16 cellular contexts compared by ENCODE assay signal in the genomic region with DNA sequence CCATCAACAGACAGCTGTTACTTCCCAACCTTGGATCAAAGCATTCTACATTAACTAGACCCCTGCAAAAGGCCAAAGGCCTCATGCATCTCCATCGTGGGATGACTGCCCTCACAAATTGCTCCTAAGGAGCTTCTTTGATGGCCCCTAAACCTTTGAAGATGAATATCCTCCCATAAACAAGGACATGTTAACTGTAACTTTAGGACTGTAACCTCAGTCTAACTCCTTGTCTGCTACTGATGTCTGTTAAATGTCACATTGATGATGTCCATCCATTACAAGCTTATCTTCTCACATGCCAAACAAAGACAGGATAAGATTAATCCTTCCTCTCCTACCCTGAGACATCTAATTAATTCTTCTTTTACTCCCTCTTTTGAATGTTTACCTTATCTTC.
DNase-seq lines count a peak whose midpoint lies in the region; ATAC-seq, FAIRE-seq and TF ChIP-seq lines count a peak whose summit lies in the region.
"Had no signal": no experiment of that assay in that cellular context is flagged by ENCODE, and none has a peak within 500 bp of the region (broad histone marks: within the 10 kb centered on the region; RNA-seq: fewer than 3 reads in every experiment).

No MANE protein-coding gene starts in this region.

- H3K79me2 ChIP-seq in SK-N-SH (ENCODE audit: insufficient read depth) (no peaks in the 10 kb centered on the region), astrocyte (ENCODE audit: insufficient read depth, low read length) (no peaks in the 10 kb centered on the region)

- H3K36me3 Mint-ChIP-seq in astrocyte (ENCODE audit: low read depth, unreplicated experiment) = peaks cover 2% of the 10 kb centered on the region
- H3K36me3 Mint-ChIP-seq: CD4-positive, alpha-beta memory T cell; IgD-negative memory B cell had no signal

- H3K4me2 ChIP-seq in SK-N-SH (no peak overlapping the region), astrocyte (ENCODE audit: low read length) (no peak overlapping the region), mesenchymal stem cell (ENCODE audit: low read length, poor library complexity, severe bottlenecking) (no peak overlapping the region)

- H3K9me3 Mint-ChIP-seq in astrocyte (ENCODE audit: unreplicated experiment) = peaks cover 16% of the 10 kb centered on the region

- peaks cover 8% of the 10 kb centered on the region for H3K4me1 Mint-ChIP-seq in astrocyte (ENCODE audit: low read depth, unreplicated experiment)
- H3K4me1 Mint-ChIP-seq: CD4-positive, alpha-beta memory T cell; IgD-negative memory B cell had no signal

- H3K27me3 Mint-ChIP-seq in astrocyte (ENCODE audit: low read depth, unreplicated experiment) = peaks cover 2% of the 10 kb centered on the region
- H3K27me3 Mint-ChIP-seq: IgD-negative memory B cell had no signal

- H3K4me3 ChIP-seq in SK-N-SH (ENCODE audit: low read depth in 2 of 2, low read length in 1 of 2) = no peak overlapping the region
- H3K4me3 ChIP-seq in astrocyte (ENCODE audit: insufficient read depth, low read depth, low read length) = no peak overlapping the region
- H3K4me3 ChIP-seq in mesenchymal stem cell (ENCODE audit: insufficient read depth in 1 of 2, low read depth in 1 of 2, low read length in 2 of 2) = no peak overlapping the region

- POLR2A ChIA-PET in SK-N-SH (lab: Yijun Ruan, JAX) = no interaction called here

- H3K27ac ChIP-seq in SK-N-SH (ENCODE audit: low read depth in 2 of 2, low read length in 1 of 2) = no peak overlapping the region
- no peak overlapping the region for H3K27ac ChIP-seq in astrocyte (ENCODE audit: low read depth, low read length)
- no peak overlapping the region for H3K27ac ChIP-seq in mesenchymal stem cell (ENCODE audit: low read length, poor library complexity, severe bottlenecking)
- H3K27ac ChIP-seq: 22Rv1 had no signal

- H4K20me1 ChIP-seq in SK-N-SH (ENCODE audit: insufficient read depth) (no peaks in the 10 kb centered on the region), astrocyte (ENCODE audit: insufficient read depth, low read length) (no peaks in the 10 kb centered on the region)

- peak; percentile 63 for DNase-seq in SK-N-SH
- no peak for DNase-seq in astrocyte (ENCODE audit: low read depth)
- DNase-seq in mesenchymal stem cell = peak; percentile 60
- DNase-seq in NCI-H1105 treated with DMSO at 0.1 percent for 48 hours (lab: John Stamatoyannopoulos, UW) = no peak
- DNase-seq in NCI-H2171 treated with DMSO at 0.1 percent for 48 hours (lab: John Stamatoyannopoulos, UW) = no peak
- no peak for DNase-seq in UCSD-AML1 (lab: John Stamatoyannopoulos, UW; ENCODE audit: unreplicated experiment)
- no peak for DNase-seq in DMS53 treated with DMSO at 0.1 percent for 48 hours (lab: John Stamatoyannopoulos, UW; ENCODE audit: unreplicated experiment)
- DNase-seq: CD4-positive, alpha-beta memory T cell; DMS79; H7; NCI-H1417; NCI-H1930; NCI-H748 treated with DMSO at 0.1 percent for 48 hours had no signal

- no peak overlapping the region for H3K14ac ChIP-seq in mesenchymal stem cell (ENCODE audit: low read length in 2 of 2)

- H3K9me3 ChIP-seq in SK-N-SH = no peaks in the 10 kb centered on the region
- H3K9me3 ChIP-seq in astrocyte (ENCODE audit: insufficient read depth, low read depth, low read length) = peaks cover 3% of the 10 kb centered on the region
- H3K9me3 ChIP-seq in mesenchymal stem cell (ENCODE audit: control insufficient read depth, low read length) = peaks cover 8% of the 10 kb centered on the region

- no peak overlapping the region for H2BK12ac ChIP-seq in mesenchymal stem cell (ENCODE audit: low read length in 2 of 2)

- no peak overlapping the region for H2AK5ac ChIP-seq in mesenchymal stem cell (ENCODE audit: low read length, severe bottlenecking)

- TF ChIP-seq RAD21 in SK-N-SH (IDR thresholded peaks at IDR 0.05; ENCODE audit: low read length) = no peak

- no peak overlapping the region for H3K4me3 Mint-ChIP-seq in astrocyte (ENCODE audit: unreplicated experiment)
- H3K4me3 Mint-ChIP-seq: CD4-positive, alpha-beta memory T cell; IgD-negative memory B cell had no signal

- FAIRE-seq in astrocyte (lab: Jason Lieb, UNC) = no peak

- 0% methylated on average over 1 of the region's 1 CpG for WGBS in SK-N-SH (ENCODE audit: low lambda C conversion rate)
- 0% methylated on average over 1 of the region's 1 CpG for whole genome bisulfite sequencing in mesenchymal stem cell

- CTCF ChIA-PET in SK-N-SH (lab: Yijun Ruan, JAX) = interaction anchor here (0.8 kb wide), 1 partner anchor 8 kb away, joined by 3 read pairs; no protein-coding TSS in a partner anchor

- no peak for TF ChIP-seq CTCF in SK-N-SH (IDR thresholded peaks at IDR 0.05)
- TF ChIP-seq CTCF in astrocyte (IDR thresholded peaks at IDR 0.05; ENCODE audit: insufficient read depth, low read depth, low read length) = no peak

- H2BK120ac ChIP-seq in mesenchymal stem cell (ENCODE audit: low read depth, low read length) = no peak overlapping the region

- no peak overlapping the region for H4K8ac ChIP-seq in mesenchymal stem cell (ENCODE audit: low read length)

- no peak for ATAC-seq in SK-N-SH treated with all-trans-retinoic acid at 6 μM for 48 hours

- no peak overlapping the region for H4K91ac ChIP-seq in mesenchymal stem cell (ENCODE audit: low read length)

- H3K4me1 ChIP-seq in SK-N-SH (ENCODE audit: control insufficient read depth in 1 of 2, insufficient read depth in 2 of 2, low read depth in 1 of 2, low read length in 1 of 2) = peaks cover 0 to 4% of the 10 kb centered on the region in 2 experiments; a peak in 1 of 4 replicates
- peaks cover 4% of the 10 kb centered on the region for H3K4me1 ChIP-seq in astrocyte (ENCODE audit: insufficient read depth, low read length)
- no peaks in the 10 kb centered on the region for H3K4me1 ChIP-seq in mesenchymal stem cell (ENCODE audit: control insufficient read depth, insufficient read depth, low read depth, low read length)

- no peak overlapping the region for H2BK5ac ChIP-seq in mesenchymal stem cell (ENCODE audit: low read depth, low read length, poor library complexity, severe bottlenecking)

- H3K36me3 ChIP-seq in SK-N-SH (replicated peaks in 1 of 2; ENCODE audit: control insufficient read depth in 1 of 2, insufficient read depth in 2 of 2, low read length in 1 of 2) (no peaks in the 10 kb centered on the region), astrocyte (ENCODE audit: insufficient read depth, low read length) (no peaks in the 10 kb centered on the region), mesenchymal stem cell (ENCODE audit: control insufficient read depth in 1 of 2, insufficient read depth in 2 of 2, low read depth in 1 of 2, low read length in 2 of 2) (no peaks in the 10 kb centered on the region)

- H3K9me2 ChIP-seq in SK-N-SH = no peaks in the 10 kb centered on the region

- H3K79me1 ChIP-seq in mesenchymal stem cell (replicated peaks; ENCODE audit: low read length, poor library complexity, severe bottlenecking) = no peaks in the 10 kb centered on the region

- no peak overlapping the region for H2BK15ac ChIP-seq in mesenchymal stem cell (ENCODE audit: low read depth, poor library complexity, severe bottlenecking)

- 0 out of 4 replicates have a peak, but pooled peaks of 1 of the 2 experiments have one; percentile 24 for TF ChIP-seq EP300 in SK-N-SH (IDR thresholded peaks at IDR 0.05; ENCODE audit: borderline replicate concordance in 1 of 2, low read depth in 1 of 2, low read length in 1 of 2)

- H3K9ac ChIP-seq in SK-N-SH (no peak overlapping the region), astrocyte (ENCODE audit: low read length) (no peak overlapping the region), mesenchymal stem cell (ENCODE audit: low read length) (no peak overlapping the region)

- H3F3A ChIP-seq in SK-N-SH (replicated peaks; ENCODE audit: insufficient read depth) = no peaks in the 10 kb centered on the region

- no peak overlapping the region for H3K18ac ChIP-seq in mesenchymal stem cell (ENCODE audit: low read depth in 1 of 2, low read length in 2 of 2)

- H3K27me3 ChIP-seq in SK-N-SH (ENCODE audit: insufficient read depth) (no peaks in the 10 kb centered on the region), astrocyte (ENCODE audit: insufficient read depth, low read length) (no peaks in the 10 kb centered on the region), mesenchymal stem cell (ENCODE audit: control insufficient read depth in 1 of 2, insufficient read depth in 1 of 2, low read length in 2 of 2) (peaks cover 4 to 5% of the 10 kb centered on the region in 2 experiments)

- H3K27ac Mint-ChIP-seq in astrocyte (ENCODE audit: unreplicated experiment) = peak overlapping the region; percentile 23
- H3K27ac Mint-ChIP-seq: CD4-positive, alpha-beta memory T cell; IgD-negative memory B cell had no signal

- no peak overlapping the region for H2AFZ ChIP-seq in SK-N-SH (ENCODE audit: low read depth)
- no peak overlapping the region for H2AFZ ChIP-seq in astrocyte (ENCODE audit: low read depth, low read length)
- no peak overlapping the region for H2AFZ ChIP-seq in mesenchymal stem cell (ENCODE audit: low read depth, low read length)

- no peak overlapping the region for H3K4ac ChIP-seq in mesenchymal stem cell (ENCODE audit: low read depth in 1 of 2, low read length in 2 of 2)

- no peak overlapping the region for H3K23ac ChIP-seq in mesenchymal stem cell (ENCODE audit: low read length in 2 of 2)

TF ChIP-seq in SK-N-SH, 30 proteins besides CTCF, POLR2A, EP300 and RAD21 (continues in another document):
- TF ChIP-seq CHD2 (IDR thresholded peaks at IDR 0.05; ENCODE audit: low read length, partially characterized antibody) (no peak), PBX3 (IDR thresholded peaks at IDR 0.05) (0 out of 2 replicates have a peak, but pooled peaks have one; percentile 6)

TF ChIP-seq in SK-N-SH treated with all-trans-retinoic acid at 6 μM for 48 hours, 23 proteins besides CTCF, POLR2A, EP300 and RAD21:
- TF ChIP-seq RARB (CRISPR knock-in tag; IDR thresholded peaks at IDR 0.05) = no peak
TF ChIP-seq in SK-N-SH treated with all-trans-retinoic acid at 6 μM for 48 hours: peak in this region for 0.

Comparison
In these comparisons a context has a peak if more than half of its experiments do, and no peak if none do; other contexts are left out.
1. DNase-seq: peak in SK-N-SH (single experiment) and mesenchymal stem cell (single experiment); none in astrocyte (single experiment), NCI-H1105 treated with DMSO at 0.1 percent for 48 hours (single experiment), NCI-H2171 treated with DMSO at 0.1 percent for 48 hours (single experiment), UCSD-AML1 (single experiment) and DMS53 treated with DMSO at 0.1 percent for 48 hours (single experiment).